12 cellular contexts compared by ENCODE assay signal in genomic region chr20:4916991-4917881, GRCh38.
DNase-seq lines count a peak whose midpoint lies in the region; ATAC-seq and TF ChIP-seq lines count a peak whose summit lies in the region.
"Had no signal": no experiment of that assay in that cellular context is flagged by ENCODE, and none has a peak within 500 bp of the region (broad histone marks: within the 10 kb centered on the region; RNA-seq: fewer than 3 reads in every experiment).

No MANE protein-coding gene starts in this region.

- H3K4me3 ChIP-seq in OCI-LY3 (ENCODE audit: low read length) (no peak overlapping the region), endodermal cell (ENCODE audit: low read length) (no peak overlapping the region)
- H3K4me3 ChIP-seq: sigmoid colon had no signal

- H3K27me3 ChIP-seq in OCI-LY3 (ENCODE audit: low read depth, low read length) (no peaks in the 10 kb centered on the region), endodermal cell (ENCODE audit: control insufficient read depth, insufficient read depth, low read length, poor library complexity, severe bottlenecking) (no peaks in the 10 kb centered on the region)
- H3K27me3 ChIP-seq: sigmoid colon had no signal

- peaks cover 22% of the 10 kb centered on the region for H3K4me1 ChIP-seq in OCI-LY3 (ENCODE audit: low read length)
- no peaks in the 10 kb centered on the region for H3K4me1 ChIP-seq in endodermal cell (ENCODE audit: control insufficient read depth, insufficient read depth, low read length)

- H3K4me3 Mint-ChIP-seq in endodermal cell = no peak overlapping the region
- H3K4me3 Mint-ChIP-seq in osteocyte (ENCODE audit: unreplicated experiment) = no peak overlapping the region

- peaks cover 17% of the 10 kb centered on the region for H4K20me1 ChIP-seq in OCI-LY3 (ENCODE audit: insufficient read depth, low read length)

- H3K36me3 Mint-ChIP-seq in endodermal cell (ENCODE audit: low read depth) = peaks cover 4% of the 10 kb centered on the region
- H3K36me3 Mint-ChIP-seq in osteocyte (ENCODE audit: unreplicated experiment) = peaks cover under 1% of the 10 kb centered on the region

- H3K4me1 Mint-ChIP-seq in endodermal cell (peaks cover 27% of the 10 kb centered on the region), osteocyte (ENCODE audit: unreplicated experiment) (peaks cover 33% of the 10 kb centered on the region)

- WGBS in endodermal cell (ENCODE audit: insufficient coverage in 1 of 2, insufficient read length in 1 of 2), 2 experiments = 81 to 88% methylated on average over 7 to 8 of the region's 8 CpGs

- ATAC-seq in GM21423 (IDR thresholded peaks at IDR 0.05; ENCODE audit: unreplicated experiment) (no peak), GM21737 (IDR thresholded peaks at IDR 0.05; ENCODE audit: unreplicated experiment) (no peak)

- H3K27ac Mint-ChIP-seq in endodermal cell (peak overlapping the region; percentile 62), osteocyte (ENCODE audit: unreplicated experiment) (peak overlapping the region; percentile 15)

- H3K36me3 ChIP-seq in OCI-LY3 (replicated peaks; ENCODE audit: low read depth, low read length) (no peaks in the 10 kb centered on the region), endodermal cell (ENCODE audit: control insufficient read depth, insufficient read depth, low read length) (no peaks in the 10 kb centered on the region)
- H3K36me3 ChIP-seq: sigmoid colon had no signal

- no peaks in the 10 kb centered on the region for H3K9me3 ChIP-seq in OCI-LY3 (ENCODE audit: insufficient read depth, low read length)
- H3K9me3 ChIP-seq in endodermal cell (ENCODE audit: control insufficient read depth, low read length) = peaks cover 13% of the 10 kb centered on the region
- H3K9me3 ChIP-seq: sigmoid colon had no signal

- peak; percentile 16; the same call in 1 of the 2 replicates for TF ChIP-seq CTCF in OCI-LY3 (IDR thresholded peaks at IDR 0.05; ENCODE audit: low read depth, low read length)
- no peak for TF ChIP-seq CTCF in endodermal cell (conservative IDR thresholded peaks at IDR 0.05)
- TF ChIP-seq CTCF in osteocyte (IDR thresholded peaks at IDR 0.05) = no peak

- no peaks in the 10 kb centered on the region for H3K27me3 Mint-ChIP-seq in endodermal cell (ENCODE audit: insufficient read depth)
- H3K27me3 Mint-ChIP-seq in osteocyte (ENCODE audit: unreplicated experiment) = no peaks in the 10 kb centered on the region

- no peaks in the 10 kb centered on the region for H3K9me3 Mint-ChIP-seq in endodermal cell
- no peaks in the 10 kb centered on the region for H3K9me3 Mint-ChIP-seq in osteocyte (ENCODE audit: unreplicated experiment)

- H2AFZ ChIP-seq in OCI-LY3 (ENCODE audit: low read depth, low read length) = no peak overlapping the region

- H3K27ac ChIP-seq in OCI-LY3 (ENCODE audit: low read length) (no peak overlapping the region), endodermal cell (ENCODE audit: low read depth, low read length) (peak overlapping the region; percentile 48)
- H3K27ac ChIP-seq: KMS-11, sigmoid colon had no signal

- DNase-seq in EL (peak; percentile 8), endodermal cell (no peak), osteocyte (ENCODE audit: extremely low spot score, unreplicated experiment) (no peak), hippocampal formation (lab: John Stamatoyannopoulos, UW) (no peak), T-helper 2 cell (no peak)
- DNase-seq: DMS53, NCI-H446, sigmoid colon had no signal

- H3K4me2 ChIP-seq in OCI-LY3 (ENCODE audit: low read length) = no peak overlapping the region
- H3K4me2 ChIP-seq: KMS-11 had no signal

- H3K9ac ChIP-seq in OCI-LY3 (ENCODE audit: low read length) (no peak overlapping the region), endodermal cell (ENCODE audit: extremely low read depth, low read length, poor library complexity, severe bottlenecking) (no peak overlapping the region)
- H3K9ac ChIP-seq: KMS-11 had no signal

- H3K79me2 ChIP-seq in OCI-LY3 (ENCODE audit: low read length) = no peaks in the 10 kb centered on the region
